Comparison of ENCODE assay signal across 23 cellular contexts in the genomic region with DNA sequence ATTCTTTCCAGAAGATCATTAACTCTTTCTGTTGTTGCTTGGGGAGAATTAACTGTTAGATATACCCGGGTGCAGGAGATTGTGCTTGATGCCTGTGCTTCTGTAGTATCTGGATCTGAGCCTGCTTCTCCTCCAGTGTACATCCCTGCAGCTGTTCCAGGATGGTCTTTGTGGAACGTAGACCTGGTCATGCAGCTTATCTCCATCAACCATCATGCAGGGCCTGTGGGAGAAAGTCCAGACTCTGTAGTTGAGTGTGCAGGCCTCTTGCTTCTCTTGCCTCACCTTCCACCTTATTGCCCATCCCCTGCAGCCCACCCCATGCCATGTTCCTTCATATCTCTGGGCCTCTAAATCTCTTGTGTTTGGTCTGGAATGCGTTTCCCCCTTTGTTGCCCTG.
"Had no signal": no experiment of that assay in that cellular context is flagged by ENCODE, and none has a peak within 500 bp of the region (broad histone marks: within the 10 kb centered on the region; RNA-seq: fewer than 3 reads in every experiment).

No MANE protein-coding gene starts in this region.

- ATAC-seq: HepG2, K562, Panc1, PC-3 had no signal

- H3K27ac ChIP-seq: KMS-11, RWPE1, SK-N-MC had no signal

- H3K4me2 ChIP-seq: KMS-11 had no signal

- H3K9me3 Mint-ChIP-seq: IgD-negative memory B cell had no signal

- H3K27me3 Mint-ChIP-seq: IgD-negative memory B cell had no signal

- H3K4me3 Mint-ChIP-seq: IgD-negative memory B cell had no signal

- H3K9ac ChIP-seq: KMS-11 had no signal

- H3K4me3 ChIP-seq: K562, SK-N-MC had no signal

- H3K27ac Mint-ChIP-seq: IgD-negative memory B cell had no signal

- DNase-seq: Kasumi-1, MM.1S, NCI-H1092 treated with DMSO at 0.1 percent for 48 hours, NCI-H1436, NCI-H187, NCI-H2029, NCI-H2081 treated with DMSO at 0.1 percent for 48 hours, NCI-H2171, NCI-H226, NCI-H446, NCI-H510A, NCI-H524 treated with DMSO at 0.1 percent for 48 hours, NCI-H69, NCI-H774, PC-3, SHP77 had no signal
